17 cellular contexts compared by ENCODE assay signal in the genomic region with DNA sequence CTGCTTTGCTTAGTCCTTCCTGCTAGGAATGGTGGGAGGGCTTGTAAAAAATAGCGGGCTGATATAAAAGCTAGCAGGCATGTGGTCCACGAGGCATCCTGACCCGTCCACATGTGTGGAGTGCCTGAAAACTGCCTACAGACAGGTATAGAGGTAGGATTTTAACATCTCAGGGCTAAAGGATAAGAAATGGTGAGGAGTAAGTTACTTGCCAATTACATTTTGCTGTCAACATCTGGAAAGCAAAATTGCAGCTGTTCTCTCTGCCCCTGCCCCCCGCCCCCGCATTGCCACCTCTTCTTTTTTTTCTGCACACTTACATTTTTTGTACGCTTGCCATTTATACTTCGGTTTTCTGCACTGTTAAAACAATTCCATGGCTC. TPM values are rescaled to one million over a fixed set of nuclear protein-coding genes. Genes with fewer than 3 reads are reported as not detected.
A peak's percentile ranks its signal among the peaks of the same experiment; 100 is the strongest.
DNase-seq lines count a peak whose midpoint lies in the region; ATAC-seq and TF ChIP-seq lines count a peak whose summit lies in the region.
"Had no signal": no experiment of that assay in that cellular context is flagged by ENCODE, and none has a peak within 500 bp of the region (broad histone marks: within the 10 kb centered on the region; RNA-seq: fewer than 3 reads in every experiment).

No MANE protein-coding gene starts in this region.

- no peaks in the 10 kb centered on the region for H3K36me3 Mint-ChIP-seq in activated T-helper 2 cell treated with anti-CD3 and anti-CD28 coated beads, Interferon-gamma antibody, Interleukin-2, Interleukin-4, amounts not matched to agents 10 μg/mL and 5 μg/mL and 100 μg/mL, durations not matched to agents 14 hours and 24 hours and 36 hours (ENCODE audit: low read depth)
- H3K36me3 Mint-ChIP-seq in progenitor cell of endocrine pancreas (ENCODE audit: insufficient read depth): no peaks in the 10 kb centered on the region

- no peaks in the 10 kb centered on the region for H3K27me3 ChIP-seq in RWPE2 (ENCODE audit: insufficient read depth, poor library complexity, severe bottlenecking)
- peaks cover 0 to 20% (median 0%) of the 10 kb centered on the region in 4 donors for H3K27me3 ChIP-seq in esophagus squamous epithelium
- H3K27me3 ChIP-seq in skeletal muscle tissue (ENCODE audit: control insufficient read depth in 3 of 3, insufficient read depth in 3 of 3, low read length in 3 of 3): no peaks in the 10 kb centered on the region

- H3K4me3 Mint-ChIP-seq in activated T-helper 2 cell treated with anti-CD3 and anti-CD28 coated beads, Interferon-gamma antibody, Interleukin-2, Interleukin-4, amounts not matched to agents 10 μg/mL and 5 μg/mL and 100 μg/mL, durations not matched to agents 14 hours and 24 hours and 36 hours (ENCODE audit: low read depth): no peak overlapping the region
- no peak overlapping the region for H3K4me3 Mint-ChIP-seq in progenitor cell of endocrine pancreas (ENCODE audit: low read depth)
- H3K4me3 Mint-ChIP-seq: activated T-cell treated with anti-CD3 and anti-CD28 coated beads, Interleukin-2, amount 50 U/mL, for 72 hours had no signal

- no peak overlapping the region for H3K4me3 ChIP-seq in RWPE2 (ENCODE audit: severe bottlenecking)
- H3K4me3 ChIP-seq in esophagus squamous epithelium: peak overlapping the region in 3 of 4 donors; percentile 26 to 37 (median 32)
- peak overlapping the region in 1 of 3 donors; percentile 45 for H3K4me3 ChIP-seq in skeletal muscle tissue (ENCODE audit: low read length in 3 of 3)

- no peak for TF ChIP-seq POLR2A in esophagus squamous epithelium (IDR thresholded peaks at IDR 0.05)

- H3K27ac ChIP-seq in 22Rv1: peak overlapping the region; percentile 99
- peak overlapping the region; percentile 84 for H3K27ac ChIP-seq in RWPE2 (ENCODE audit: poor library complexity, severe bottlenecking)
- peak overlapping the region; percentile 91 to 98 (median 92) for H3K27ac ChIP-seq in esophagus squamous epithelium
- H3K27ac ChIP-seq in skeletal muscle tissue (ENCODE audit: low read depth, low read length): peak overlapping the region; percentile 100

- H3K27ac Mint-ChIP-seq in activated T-helper 2 cell treated with anti-CD3 and anti-CD28 coated beads, Interferon-gamma antibody, Interleukin-2, Interleukin-4, amounts not matched to agents 10 μg/mL and 5 μg/mL and 100 μg/mL, durations not matched to agents 14 hours and 24 hours and 36 hours: no peak overlapping the region
- H3K27ac Mint-ChIP-seq in progenitor cell of endocrine pancreas: no peak overlapping the region
- H3K27ac Mint-ChIP-seq: activated T-cell treated with anti-CD3 and anti-CD28 coated beads, Interleukin-2, amount 50 U/mL, for 72 hours; H9 had no signal

- H3K9me3 ChIP-seq in RWPE2 (ENCODE audit: severe bottlenecking): no peaks in the 10 kb centered on the region
- H3K9me3 ChIP-seq in esophagus squamous epithelium: no peaks in the 10 kb centered on the region
- H3K9me3 ChIP-seq in skeletal muscle tissue (ENCODE audit: control insufficient read depth in 3 of 3, low read length in 3 of 3): no peaks in the 10 kb centered on the region

- intact Hi-C loops in esophagus squamous epithelium (cut with DNase I): no loop called here
- intact Hi-C loops in activated T-helper 2 cell treated with anti-CD3 and anti-CD28 coated beads, Interferon-gamma antibody, Interleukin-2, Interleukin-4, amounts not matched to agents 10 μg/mL and 5 μg/mL and 100 μg/mL, durations not matched to agents 14 hours and 24 hours and 36 hours (cut with micrococcal nuclease): no loop called here

- DNase-seq in RWPE2 (ENCODE audit: low spot score) (no peak), esophagus squamous epithelium (lab: John Stamatoyannopoulos, UW) (no peak), NCI-H1694 treated with DMSO at 0.1 percent for 48 hours (lab: John Stamatoyannopoulos, UW) (no peak), HuH-7 (ENCODE audit: low spot score) (no peak), progenitor cell of endocrine pancreas (ENCODE audit: low spot score, unreplicated experiment) (no peak)
- no peak for DNase-seq in activated T-helper 2 cell treated with anti-CD3 and anti-CD28 coated beads, Interferon-gamma antibody, Interleukin-2, Interleukin-4, amounts not matched to agents 10 μg/mL and 5 μg/mL and 100 μg/mL, durations not matched to agents 14 hours and 24 hours and 36 hours (ENCODE audit: low spot score)
- DNase-seq: activated CD4-positive, alpha-beta T cell treated with anti-CD3 and anti-CD28 coated beads for 4 hours; activated T-cell treated with anti-CD3 and anti-CD28 coated beads, Interleukin-2, amount 50 U/mL, for 72 hours; effector CD4-positive, alpha-beta T cell; H9; kidney; NCI-H1930; RPMI8226; stimulated activated CD4-positive, alpha-beta T cell treated with anti-CD3 and anti-CD28 coated beads, Interleukin-4, amount 100 ng/mL, for 1 hour; T-helper 2 cell had no signal

- H3K9ac ChIP-seq in skeletal muscle tissue (ENCODE audit: low read depth in 1 of 3, low read length in 3 of 3): peak overlapping the region; percentile 77 to 87 (median 78)

- WGBS in esophagus squamous epithelium, 2 donors: 31 to 36% methylated on average over 7 of the region's 7 CpGs

- no peak for TF ChIP-seq CTCF in 22Rv1 (IDR thresholded peaks at IDR 0.05)
- no peak for TF ChIP-seq CTCF in RWPE2 (IDR thresholded peaks at IDR 0.05; ENCODE audit: poor library complexity, severe bottlenecking)
- no peak for TF ChIP-seq CTCF in esophagus squamous epithelium (IDR thresholded peaks at IDR 0.05)
- no peak for TF ChIP-seq CTCF in progenitor cell of endocrine pancreas (IDR thresholded peaks at IDR 0.05; ENCODE audit: unreplicated experiment)

- no peak for ATAC-seq in RWPE2 (ENCODE audit: low read depth)
- ATAC-seq: activated T-cell treated with anti-CD3 and anti-CD28 coated beads, Interleukin-2, amount 50 U/mL, for 72 hours had no signal

- H3K4me1 ChIP-seq in RWPE2 (ENCODE audit: insufficient read depth, poor library complexity, severe bottlenecking) (peaks cover 44% of the 10 kb centered on the region), esophagus squamous epithelium (peaks cover 53 to 100% (median 75%) of the 10 kb centered on the region in 3 donors), skeletal muscle tissue (ENCODE audit: control insufficient read depth in 3 of 3, insufficient read depth in 3 of 3, low read length in 3 of 3) (peaks cover 76 to 81% (median 78%) of the 10 kb centered on the region in 3 donors)

- no peaks in the 10 kb centered on the region for H3K9me3 Mint-ChIP-seq in activated T-helper 2 cell treated with anti-CD3 and anti-CD28 coated beads, Interferon-gamma antibody, Interleukin-2, Interleukin-4, amounts not matched to agents 10 μg/mL and 5 μg/mL and 100 μg/mL, durations not matched to agents 14 hours and 24 hours and 36 hours
- H3K9me3 Mint-ChIP-seq in progenitor cell of endocrine pancreas (ENCODE audit: low read depth): no peaks in the 10 kb centered on the region
- H3K9me3 Mint-ChIP-seq: activated T-cell treated with anti-CD3 and anti-CD28 coated beads, Interleukin-2, amount 50 U/mL, for 72 hours had no signal

- peaks cover 13% of the 10 kb centered on the region for H3K4me1 Mint-ChIP-seq in activated T-helper 2 cell treated with anti-CD3 and anti-CD28 coated beads, Interferon-gamma antibody, Interleukin-2, Interleukin-4, amounts not matched to agents 10 μg/mL and 5 μg/mL and 100 μg/mL, durations not matched to agents 14 hours and 24 hours and 36 hours (ENCODE audit: low read depth)
- no peaks in the 10 kb centered on the region for H3K4me1 Mint-ChIP-seq in progenitor cell of endocrine pancreas (ENCODE audit: low read depth)

- H3K27me3 Mint-ChIP-seq in activated T-helper 2 cell treated with anti-CD3 and anti-CD28 coated beads, Interferon-gamma antibody, Interleukin-2, Interleukin-4, amounts not matched to agents 10 μg/mL and 5 μg/mL and 100 μg/mL, durations not matched to agents 14 hours and 24 hours and 36 hours (ENCODE audit: low read depth): peaks cover 67% of the 10 kb centered on the region
- peaks cover 97% of the 10 kb centered on the region for H3K27me3 Mint-ChIP-seq in progenitor cell of endocrine pancreas

- H3K36me3 ChIP-seq in RWPE2 (ENCODE audit: low read depth): no peaks in the 10 kb centered on the region
- H3K36me3 ChIP-seq in esophagus squamous epithelium: no peaks in the 10 kb centered on the region
- no peaks in the 10 kb centered on the region for H3K36me3 ChIP-seq in skeletal muscle tissue (ENCODE audit: control insufficient read depth in 3 of 3, insufficient read depth in 3 of 3, low read length in 3 of 3)

RNA-seq across cellular contexts. Expression of a gene that starts 21.0 kb away (rescaled TPM):
- 10 to 100 TPM; 32.3 to 81.2 (median 51.6) TPM for total RNA-seq in esophagus squamous epithelium
- 49.1 TPM for total RNA-seq in skeletal muscle tissue
- total RNA-seq in activated T-helper 2 cell treated with anti-CD3 and anti-CD28 coated beads, Interferon-gamma antibody, Interleukin-2, Interleukin-4, amounts not matched to agents 10 μg/mL and 5 μg/mL and 100 μg/mL, durations not matched to agents 14 hours and 24 hours and 36 hours: 2.7 and 3.0 TPM in 2 replicates
- total RNA-seq in progenitor cell of endocrine pancreas: 0.46 and 0.51 TPM in 2 replicates

RNA-seq across cellular contexts. Expression of a gene that starts 46.9 kb away (rescaled TPM):
- total RNA-seq in esophagus squamous epithelium (not detected), skeletal muscle tissue (not detected), progenitor cell of endocrine pancreas (not detected in 2 replicates)
- total RNA-seq in activated T-helper 2 cell treated with anti-CD3 and anti-CD28 coated beads, Interferon-gamma antibody, Interleukin-2, Interleukin-4, amounts not matched to agents 10 μg/mL and 5 μg/mL and 100 μg/mL, durations not matched to agents 14 hours and 24 hours and 36 hours: 0.16 TPM in 1 of 2 replicates, not detected in the other
- total RNA-seq: kidney had no signal

RNA-seq across cellular contexts. Expression of a gene that starts 59.2 kb away (rescaled TPM):
- 10 to 100 TPM; 34.4 to 59.7 (median 44.9) TPM for total RNA-seq in esophagus squamous epithelium
- total RNA-seq in skeletal muscle tissue: 21.4 TPM
- total RNA-seq in activated T-helper 2 cell treated with anti-CD3 and anti-CD28 coated beads, Interferon-gamma antibody, Interleukin-2, Interleukin-4, amounts not matched to agents 10 μg/mL and 5 μg/mL and 100 μg/mL, durations not matched to agents 14 hours and 24 hours and 36 hours: 29.2 and 32.6 TPM in 2 replicates
- total RNA-seq in progenitor cell of endocrine pancreas: 16.8 and 20.8 TPM in 2 replicates
